Comparison of ENCODE assay signal across 26 cellular contexts in the genomic region with DNA sequence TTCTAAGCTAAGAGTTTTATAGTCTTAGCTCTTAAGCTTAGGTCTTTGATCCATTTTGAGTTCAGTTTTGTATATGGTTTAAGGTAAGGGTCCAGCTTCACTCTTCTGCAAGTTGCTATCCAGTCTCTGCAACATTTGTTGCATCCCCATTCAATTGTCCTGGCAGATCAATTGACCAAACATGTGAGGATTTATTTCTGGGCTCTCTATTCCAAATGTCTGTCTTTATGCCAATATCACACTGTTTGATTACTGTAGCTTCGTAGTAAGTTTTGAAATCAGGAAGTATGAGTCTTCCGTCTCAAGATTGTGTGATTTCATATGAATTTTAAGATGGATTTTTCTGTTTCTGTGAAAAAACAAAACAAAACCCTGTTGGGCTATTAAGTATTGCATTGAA.
"Had no signal": no experiment of that assay in that cellular context is flagged by ENCODE, and none has a peak within 500 bp of the region (broad histone marks: within the 10 kb centered on the region; RNA-seq: fewer than 3 reads in every experiment).

No MANE protein-coding gene starts in this region.

- FAIRE-seq: kidney, pancreas, TTC549 had no signal

- ATAC-seq: gastroesophageal sphincter, left colon, pancreas had no signal

- DNase-seq: activated CD4-positive, alpha-beta memory T cell treated with anti-CD3 and anti-CD28 coated beads, Interleukin-2, amount 10 ng/mL, durations not matched to agents 7 days and 5 days; activated CD4-positive, alpha-beta T cell treated with anti-CD3 and anti-CD28 coated beads for 1 hour; activated CD4-positive, alpha-beta T cell treated with anti-CD3 and anti-CD28 coated beads, Interleukin-2, amount 10 ng/mL, durations not matched to agents 7 days and 5 days; activated CD8-positive, alpha-beta memory T cell treated with anti-CD3 and anti-CD28 coated beads, Interleukin-2, amount 50 U/mL, for 48 hours; activated gamma-delta T cell; activated naive CD4-positive, alpha-beta T cell treated with anti-CD3 and anti-CD28 coated beads, Interleukin-2, amount 50 U/mL, for 16 hours; activated T-cell treated with anti-CD3 and anti-CD28 coated beads, Interleukin-2, amount 50 U/mL, for 24 hours; amniotic stem cell; brain microvascular endothelial cell; cortex of kidney; esophagus squamous epithelium; hippocampal formation; kidney; left colon; naive thymus-derived CD4-positive, alpha-beta T cell; pancreas; stimulated activated CD4-positive, alpha-beta T cell treated with anti-CD3 and anti-CD28 coated beads, Interleukin-15, amount 100 ng/mL, for 24 hours; stimulated activated CD4-positive, alpha-beta T cell treated with anti-CD3 and anti-CD28 coated beads, Interleukin-2, amount 100 ng/mL, for 24 hours; stimulated activated naive B cell treated with anti-CD40 and anti-IgM and Interleukin-4, amounts not matched to agents 10 μg/mL and 1 μg/mL and 100 μg/mL, for 72 hours; tibial artery; upper lobe of right lung had no signal

- H3K4me3 ChIP-seq: esophagus squamous epithelium, gastroesophageal sphincter, pancreas, prostate gland, suprapubic skin, tibial artery, upper lobe of right lung had no signal

- H3K36me3 ChIP-seq: brain microvascular endothelial cell, pancreas, prostate gland, suprapubic skin, tibial artery, upper lobe of right lung had no signal

- H3K27ac ChIP-seq: brain microvascular endothelial cell, epithelial cell of prostate, esophagus squamous epithelium, gastroesophageal sphincter, pancreas, prostate gland, suprapubic skin, tibial artery, upper lobe of right lung had no signal

- H3K9me3 ChIP-seq: esophagus squamous epithelium, gastroesophageal sphincter, pancreas, prostate gland, suprapubic skin, tibial artery, upper lobe of right lung had no signal

- H3K4me1 ChIP-seq: prostate gland had no signal

- H3K27me3 ChIP-seq: brain microvascular endothelial cell, esophagus squamous epithelium, gastroesophageal sphincter, pancreas, suprapubic skin, tibial artery, upper lobe of right lung had no signal
